In genomic region chr11:7609015-7609414, GRCh38 we compare ENCODE assay signal across 1 cellular context.
TF ChIP-seq lines count a peak whose summit lies in the region.

No MANE protein-coding gene starts in this region.

TF ChIP-seq in H1, 55 proteins besides CTCF, POLR2A, EP300 and RAD21 (continued from another document):
- TF ChIP-seq RXRA (IDR thresholded peaks at IDR 0.05; ENCODE audit: insufficient read depth, low read depth, low read length) (no peak), USF2 (IDR thresholded peaks at IDR 0.05; ENCODE audit: low read length) (no peak), SIRT6 (IDR thresholded peaks at IDR 0.05; ENCODE audit: low read length) (no peak), BACH1 (IDR thresholded peaks at IDR 0.05; ENCODE audit: low read length) (no peak), SIX5 (IDR thresholded peaks at IDR 0.05; ENCODE audit: low read depth, low read length) (no peak), PHF8 (conservative IDR thresholded peaks at IDR 0.05; ENCODE audit: low read depth, low read length) (no peak), BRCA1 (IDR thresholded peaks at IDR 0.05; ENCODE audit: low read depth, low read length) (no peak), MAX (IDR thresholded peaks at IDR 0.05) (no peak), POU5F1 (IDR thresholded peaks at IDR 0.05; ENCODE audit: low read depth, low read length) (no peak), SAP30 (IDR thresholded peaks at IDR 0.05; ENCODE audit: insufficient read depth, insufficient replicate concordance, low read length) (no peak), SP4 (IDR thresholded peaks at IDR 0.05; ENCODE audit: low read length) (no peak), ATF2 (IDR thresholded peaks at IDR 0.05; ENCODE audit: low read length) (no peak), TBP (IDR thresholded peaks at IDR 0.05; ENCODE audit: low read depth, low read length) (no peak), SP2 (IDR thresholded peaks at IDR 0.05; ENCODE audit: low read length) (no peak)
- TF ChIP-seq, protein P1, sequence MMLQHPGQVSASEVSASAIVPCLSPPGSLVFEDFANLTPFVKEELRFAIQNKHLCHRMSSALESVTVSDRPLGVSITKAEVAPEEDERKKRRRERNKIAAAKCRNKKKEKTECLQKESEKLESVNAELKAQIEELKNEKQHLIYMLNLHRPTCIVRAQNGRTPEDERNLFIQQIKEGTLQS (IDR thresholded peaks at IDR 0.05; ENCODE audit: insufficient read depth, low read depth, low read length): no peak
